ENCODE assay signal across 23 cellular contexts in genomic region chr12:132568826-132569480, GRCh38. TPM values are rescaled to one million over a fixed set of nuclear protein-coding genes. Genes with fewer than 3 reads are reported as not detected.
DNase-seq lines count a peak whose midpoint lies in the region; TF ChIP-seq lines count a peak whose summit lies in the region.
"Had no signal": no experiment of that assay in that cellular context is flagged by ENCODE, and none has a peak within 500 bp of the region (broad histone marks: within the 10 kb centered on the region; RNA-seq: fewer than 3 reads in every experiment).

No MANE protein-coding gene starts in this region.

- H3K4me1 Mint-ChIP-seq in activated naive CD4-positive, alpha-beta T cell treated with anti-CD3 and anti-CD28 coated beads, Interleukin-2, amount 10 ng/mL, durations not matched to agents 7 days and 5 days, result no peaks in the 10 kb centered on the region
- no peaks in the 10 kb centered on the region for H3K4me1 Mint-ChIP-seq in activated naive CD4-positive, alpha-beta T cell treated with anti-CD3 and anti-CD28 coated beads for 36 hours (ENCODE audit: low read depth)
- H3K4me1 Mint-ChIP-seq in HFFc6 (ENCODE audit: low read depth) (no peaks in the 10 kb centered on the region), glutamatergic neuron (ENCODE audit: low read depth, unreplicated experiment) (peaks cover 15% of the 10 kb centered on the region)
- H3K4me1 Mint-ChIP-seq: H9 had no signal

- no peaks in the 10 kb centered on the region for H3K9me3 ChIP-seq in PC-9 (ENCODE audit: insufficient read depth, low read depth)
- H3K9me3 ChIP-seq: A549 had no signal

- no peak overlapping the region for H3K4me3 Mint-ChIP-seq in activated naive CD4-positive, alpha-beta T cell treated with anti-CD3 and anti-CD28 coated beads, Interleukin-2, amount 10 ng/mL, durations not matched to agents 7 days and 5 days
- no peak overlapping the region for H3K4me3 Mint-ChIP-seq in activated naive CD4-positive, alpha-beta T cell treated with anti-CD3 and anti-CD28 coated beads for 36 hours
- H3K4me3 Mint-ChIP-seq in HFFc6 (no peak overlapping the region), glutamatergic neuron (ENCODE audit: unreplicated experiment) (no peak overlapping the region)
- H3K4me3 Mint-ChIP-seq: CD8-positive, alpha-beta T cell; H9 had no signal

- peak overlapping the region; percentile 58 for H3K27ac Mint-ChIP-seq in activated naive CD4-positive, alpha-beta T cell treated with anti-CD3 and anti-CD28 coated beads, Interleukin-2, amount 10 ng/mL, durations not matched to agents 7 days and 5 days
- H3K27ac Mint-ChIP-seq in activated naive CD4-positive, alpha-beta T cell treated with anti-CD3 and anti-CD28 coated beads for 36 hours, result no peak overlapping the region
- H3K27ac Mint-ChIP-seq in HFFc6 (no peak overlapping the region), glutamatergic neuron (ENCODE audit: unreplicated experiment) (peak overlapping the region; percentile 43)
- H3K27ac Mint-ChIP-seq: CD8-positive, alpha-beta T cell; H9 had no signal

- H3F3A ChIP-seq in PC-9 (ENCODE audit: insufficient read depth, low read depth), result no peaks in the 10 kb centered on the region

- no TSS peak for BruUV-seq in PC-9 (replicated peaks; lab: Mats Ljungman, UMichigan)

- H3K27ac ChIP-seq in PC-9, result no peak overlapping the region
- H3K27ac ChIP-seq: 22Rv1, A549, HL-60 had no signal

- H2AFZ ChIP-seq in PC-9, result no peak overlapping the region

- no peak overlapping the region for H3K4me3 ChIP-seq in PC-9
- H3K4me3 ChIP-seq: A549, GM12878 had no signal

- no peak for DNase-seq in activated naive CD4-positive, alpha-beta T cell treated with anti-CD3 and anti-CD28 coated beads, Interleukin-2, amount 10 ng/mL, durations not matched to agents 7 days and 5 days
- DNase-seq in activated naive CD4-positive, alpha-beta T cell treated with anti-CD3 and anti-CD28 coated beads for 36 hours, result no peak
- DNase-seq in HFFc6 (no peak), glutamatergic neuron (no peak), DMS79 treated with DMSO at 0.1 percent for 48 hours (lab: John Stamatoyannopoulos, UW) (no peak), SK-N-DZ (ENCODE audit: low spot score) (no peak), PC-9 (no peak)
- DNase-seq: AML-193; Calu3; CD8-positive, alpha-beta T cell; DND-41; EL; H9; IMR-90; KBM-7 had no signal

- POLR2A ChIA-PET in PC-9 (lab: Charles Lee; ENCODE audit: unreplicated experiment), result no interaction called here

- CTCF ChIA-PET in activated naive CD4-positive, alpha-beta T cell treated with anti-CD3 and anti-CD28 coated beads, Interleukin-2, amount 10 ng/mL, durations not matched to agents 7 days and 5 days (lab: Charles Lee), result interaction anchor here (1.4 to 1.6 kb wide), 2 partner anchors 8 to 45 kb away, joined by 3 read pairs; no protein-coding TSS in a partner anchor
- CTCF ChIA-PET in activated naive CD4-positive, alpha-beta T cell treated with anti-CD3 and anti-CD28 coated beads for 36 hours (lab: Charles Lee), result no interaction called here
- CTCF ChIA-PET in PC-9 (lab: Charles Lee), result no interaction called here

- no peaks in the 10 kb centered on the region for H3K79me2 ChIP-seq in PC-9 (ENCODE audit: low read depth)

- no peaks in the 10 kb centered on the region for H3K9me2 ChIP-seq in PC-9 (ENCODE audit: insufficient read depth)

- no peaks in the 10 kb centered on the region for H3K4me1 ChIP-seq in PC-9 (replicated peaks; ENCODE audit: insufficient read depth)
- H3K4me1 ChIP-seq: A549 had no signal

- H3K36me3 ChIP-seq in PC-9 (ENCODE audit: low read depth), result no peaks in the 10 kb centered on the region

- H3K9me3 Mint-ChIP-seq in activated naive CD4-positive, alpha-beta T cell treated with anti-CD3 and anti-CD28 coated beads, Interleukin-2, amount 10 ng/mL, durations not matched to agents 7 days and 5 days, result no peaks in the 10 kb centered on the region
- H3K9me3 Mint-ChIP-seq in activated naive CD4-positive, alpha-beta T cell treated with anti-CD3 and anti-CD28 coated beads for 36 hours, result no peaks in the 10 kb centered on the region
- no peaks in the 10 kb centered on the region for H3K9me3 Mint-ChIP-seq in HFFc6
- peaks cover 11% of the 10 kb centered on the region for H3K9me3 Mint-ChIP-seq in glutamatergic neuron (ENCODE audit: unreplicated experiment)
- H3K9me3 Mint-ChIP-seq: CD8-positive, alpha-beta T cell; H9 had no signal

- no peaks in the 10 kb centered on the region for H3K27me3 ChIP-seq in PC-9 (ENCODE audit: insufficient read depth, low read depth)

- no peaks in the 10 kb centered on the region for H3K27me3 Mint-ChIP-seq in activated naive CD4-positive, alpha-beta T cell treated with anti-CD3 and anti-CD28 coated beads, Interleukin-2, amount 10 ng/mL, durations not matched to agents 7 days and 5 days
- H3K27me3 Mint-ChIP-seq in activated naive CD4-positive, alpha-beta T cell treated with anti-CD3 and anti-CD28 coated beads for 36 hours (ENCODE audit: low read depth), result no peaks in the 10 kb centered on the region
- H3K27me3 Mint-ChIP-seq in HFFc6 (ENCODE audit: insufficient read depth), result peaks cover 2% of the 10 kb centered on the region; the same call in 1 of the 2 replicates
- peaks cover 11% of the 10 kb centered on the region for H3K27me3 Mint-ChIP-seq in glutamatergic neuron (ENCODE audit: unreplicated experiment)

- peaks cover 19% of the 10 kb centered on the region for H4K20me1 ChIP-seq in PC-9 (ENCODE audit: insufficient read depth)

- H3K4me2 ChIP-seq in PC-9, result no peak overlapping the region
- H3K4me2 ChIP-seq: A549 had no signal

- no peaks in the 10 kb centered on the region for H3K36me3 Mint-ChIP-seq in activated naive CD4-positive, alpha-beta T cell treated with anti-CD3 and anti-CD28 coated beads, Interleukin-2, amount 10 ng/mL, durations not matched to agents 7 days and 5 days
- no peaks in the 10 kb centered on the region for H3K36me3 Mint-ChIP-seq in activated naive CD4-positive, alpha-beta T cell treated with anti-CD3 and anti-CD28 coated beads for 36 hours (ENCODE audit: low read depth)
- H3K36me3 Mint-ChIP-seq in HFFc6 (ENCODE audit: low read depth), result no peaks in the 10 kb centered on the region
- peaks cover 5% of the 10 kb centered on the region for H3K36me3 Mint-ChIP-seq in glutamatergic neuron (ENCODE audit: unreplicated experiment)

- TF ChIP-seq CTCF in HFFc6 (IDR thresholded peaks at IDR 0.05) (0 out of 2 replicates have a peak, but pooled peaks have one; percentile 13), glutamatergic neuron (IDR thresholded peaks at IDR 0.05; ENCODE audit: partially characterized antibody, unreplicated experiment) (no peak), PC-9 (conservative IDR thresholded peaks at IDR 0.05) (no peak)

- intact Hi-C loops in activated naive CD4-positive, alpha-beta T cell treated with anti-CD3 and anti-CD28 coated beads for 36 hours (cut with micrococcal nuclease), result no loop called here
- intact Hi-C loops in PC-9 (cut with micrococcal nuclease; ENCODE audit: unreplicated experiment), result no loop called here

RNA-seq across cellular contexts. Expression of gene LRCOL1, which starts 41.4 kb away (rescaled TPM):
- not detected for total RNA-seq in activated naive CD4-positive, alpha-beta T cell treated with anti-CD3 and anti-CD28 coated beads for 36 hours
- under 1 TPM; 0.23 to 1.00 (median 0.52) TPM for total RNA-seq in HFFc6 (2021; fragmentation: NEBNext Ultra II Directional; extraction: Animal tissue kit (Norgen Biotek cat#: 25700))
- total RNA-seq in glutamatergic neuron (ENCODE audit: unreplicated experiment) (not detected), PC-9 (2021) (not detected in 2 replicates)
- polyA plus RNA-seq in SK-N-DZ (2014; cell fraction: cytosol; rRNA removed), result 0.54 TPM in 1 of 2 replicates, not detected in the other
- polyA plus RNA-seq in SK-N-DZ (2014; cell fraction: nucleus; rRNA removed), result 3.6 and 4.5 TPM in 2 replicates
- total RNA-seq: Calu3; CD8-positive, alpha-beta T cell; G401; GM12878; H1; H9; HT1080; IMR-90 had no signal
- polyA plus RNA-seq: A549, GM12878, H1 had no signal

RNA-seq across cellular contexts. Expression of gene P2RX2, which starts 49.6 kb away (rescaled TPM):
- total RNA-seq in activated naive CD4-positive, alpha-beta T cell treated with anti-CD3 and anti-CD28 coated beads for 36 hours, result not detected
- not detected for total RNA-seq in HFFc6 (2021; fragmentation: NEBNext Ultra II Directional; extraction: Animal tissue kit (Norgen Biotek cat#: 25700))
- total RNA-seq in glutamatergic neuron (ENCODE audit: unreplicated experiment) (4.1 TPM), PC-9 (2021) (not detected in 2 replicates)
- 0.42 and 0.49 TPM in 2 replicates for polyA plus RNA-seq in SK-N-DZ (2014; cell fraction: cytosol; rRNA removed)
- 4.2 and 11.0 TPM in 2 replicates for polyA plus RNA-seq in SK-N-DZ (2014; cell fraction: nucleus; rRNA removed)
- total RNA-seq: Calu3; CD8-positive, alpha-beta T cell; GM12878; HT1080; IMR-90 had no signal
- polyA plus RNA-seq: A549, BJ, GM12878, IMR-90 had no signal

Comparison
In these comparisons a context has a peak if more than half of its experiments do, and no peak if none do; other contexts are left out.
1. H3K27ac Mint-ChIP-seq: peak in activated naive CD4-positive, alpha-beta T cell treated with anti-CD3 and anti-CD28 coated beads, Interleukin-2, amount 10 ng/mL, durations not matched to agents 7 days and 5 days (single experiment) and glutamatergic neuron (single experiment); none in activated naive CD4-positive, alpha-beta T cell treated with anti-CD3 and anti-CD28 coated beads for 36 hours (single experiment) and HFFc6 (single experiment).